Comparison of ENCODE assay signal across 8 cellular contexts in genomic region chr14:51095854-51096823, GRCh38. TPM values are rescaled to one million over a fixed set of nuclear protein-coding genes. Genes with fewer than 3 reads are reported as not detected.
DNase-seq lines count a peak whose midpoint lies in the region.

No MANE protein-coding gene starts in this region.

- H3K36me3 Mint-ChIP-seq in activated T-cell treated with anti-CD3 and anti-CD28 coated beads, Interleukin-2, amount 50 U/mL, for 24 hours (ENCODE audit: low read depth) = no peaks in the 10 kb centered on the region

- H3K4me1 Mint-ChIP-seq in activated T-cell treated with anti-CD3 and anti-CD28 coated beads, Interleukin-2, amount 50 U/mL, for 24 hours (ENCODE audit: low read depth) = peaks cover 26% of the 10 kb centered on the region

- H3K27ac Mint-ChIP-seq in activated T-cell treated with anti-CD3 and anti-CD28 coated beads, Interleukin-2, amount 50 U/mL, for 24 hours = peak overlapping the region; percentile 79

- DNase-seq in DMS79 treated with DMSO at 0.1 percent for 48 hours (lab: John Stamatoyannopoulos, UW) (peak; percentile 87), NAMALWA (ENCODE audit: low spot score) (peak; percentile 4), germinal center (ENCODE audit: low spot score) (peak; percentile 16), occipital lobe (lab: John Stamatoyannopoulos, UW) (peak; percentile 70), ureter (ENCODE audit: low spot score) (no peak), GM19240 (ENCODE audit: insufficient read length, low spot score) (no peak), epidermal melanocyte (ENCODE audit: insufficient read length, low spot score) (no peak)
- no peak for DNase-seq in activated T-cell treated with anti-CD3 and anti-CD28 coated beads, Interleukin-2, amount 50 U/mL, for 24 hours

- peaks cover 41% of the 10 kb centered on the region for H3K27me3 Mint-ChIP-seq in activated T-cell treated with anti-CD3 and anti-CD28 coated beads, Interleukin-2, amount 50 U/mL, for 24 hours

- no peaks in the 10 kb centered on the region for H3K9me3 Mint-ChIP-seq in activated T-cell treated with anti-CD3 and anti-CD28 coated beads, Interleukin-2, amount 50 U/mL, for 24 hours

- peak overlapping the region; percentile 82 for H3K4me3 Mint-ChIP-seq in activated T-cell treated with anti-CD3 and anti-CD28 coated beads, Interleukin-2, amount 50 U/mL, for 24 hours

RNA-seq across cellular contexts. Expression of gene TRIM9, which starts 1.2 kb away (rescaled TPM):
- 40.2 TPM for total RNA-seq in occipital lobe
- total RNA-seq in ureter = 1.7 TPM

Comparison
In these comparisons a context has a peak if more than half of its experiments do, and no peak if none do; other contexts are left out.
1. DNase-seq: peak in DMS79 treated with DMSO at 0.1 percent for 48 hours (single experiment), NAMALWA (single experiment), germinal center (single experiment) and occipital lobe (single experiment); none in activated T-cell treated with anti-CD3 and anti-CD28 coated beads, Interleukin-2, amount 50 U/mL, for 24 hours (single experiment), ureter (single experiment), GM19240 (single experiment) and epidermal melanocyte (single experiment).
2. RNA of gene TRIM9, which starts 1.2 kb away (total RNA-seq): 40.2 TPM in occipital lobe (single experiment); 1.7 TPM in ureter (single experiment); every median in the first group is over 10 times any median in the second.